In the genomic region with DNA sequence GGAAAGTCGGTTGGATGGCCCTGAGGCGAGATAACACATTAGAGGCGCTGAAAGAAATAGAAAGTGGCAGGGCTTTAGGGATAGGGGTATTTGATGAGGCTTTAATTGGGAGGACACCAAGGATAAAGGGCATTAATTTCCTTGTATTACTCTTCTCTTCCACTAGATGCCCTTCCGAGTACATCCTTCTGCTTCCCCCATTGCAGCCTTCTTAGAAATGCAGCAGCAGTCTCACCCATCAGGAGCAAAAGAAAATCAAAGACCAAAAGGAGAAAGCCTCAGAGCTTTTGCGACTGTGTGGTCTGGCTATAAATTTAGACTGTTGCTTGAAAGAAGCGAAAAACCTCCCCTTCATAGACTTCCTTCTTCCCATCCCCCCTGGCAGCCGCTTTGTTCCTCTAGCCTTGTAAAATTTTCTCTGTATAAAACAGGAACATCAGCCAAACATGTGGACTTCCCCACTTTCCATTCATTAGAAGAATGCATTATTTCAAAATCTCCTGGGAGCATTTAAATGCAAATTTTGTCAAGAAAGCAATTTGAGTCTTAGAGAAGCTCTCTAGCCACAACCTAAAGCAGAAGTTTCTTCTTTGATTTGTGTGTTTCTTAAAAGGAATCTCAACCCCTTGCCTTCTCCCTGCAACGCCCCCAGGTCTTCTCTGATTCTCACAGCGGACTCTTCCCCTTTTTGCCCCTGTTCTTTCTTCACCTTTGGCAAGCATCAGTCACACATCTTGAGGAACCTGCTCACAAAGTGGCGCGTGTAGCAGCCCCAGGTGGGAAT, we compare ENCODE assay signal across 8 cellular contexts.
DNase-seq lines count a peak whose midpoint lies in the region; ATAC-seq and TF ChIP-seq lines count a peak whose summit lies in the region.

No MANE protein-coding gene starts in this region.

- H3K4me3 ChIP-seq in foreskin fibroblast (ENCODE audit: low read depth in 1 of 2, low read length in 2 of 2), result peak overlapping the region in 1 of 2 donors; percentile 27

- TF ChIP-seq CTCF in foreskin fibroblast (IDR thresholded peaks at IDR 0.05; ENCODE audit: low read depth, low read length) (peak; percentile 55), neural crest cell (conservative IDR thresholded peaks at IDR 0.05) (peak; percentile 76)

- no peaks in the 10 kb centered on the region for H3K9me3 Mint-ChIP-seq in activated T-cell treated with anti-CD3 and anti-CD28 coated beads, Interleukin-2, amount 50 U/mL, for 72 hours
- no peaks in the 10 kb centered on the region for H3K9me3 Mint-ChIP-seq in neural crest cell

- H3K27me3 Mint-ChIP-seq in activated T-cell treated with anti-CD3 and anti-CD28 coated beads, Interleukin-2, amount 50 U/mL, for 72 hours (ENCODE audit: low read depth), result peaks cover 9% of the 10 kb centered on the region
- peaks cover 3% of the 10 kb centered on the region for H3K27me3 Mint-ChIP-seq in neural crest cell (ENCODE audit: low read depth)

- H3K4me3 Mint-ChIP-seq in activated T-cell treated with anti-CD3 and anti-CD28 coated beads, Interleukin-2, amount 50 U/mL, for 72 hours, result peak overlapping the region; percentile 17 to 44
- H3K4me3 Mint-ChIP-seq in neural crest cell, result peak overlapping the region; percentile 87

- H3K36me3 Mint-ChIP-seq in activated T-cell treated with anti-CD3 and anti-CD28 coated beads, Interleukin-2, amount 50 U/mL, for 72 hours (ENCODE audit: insufficient read depth in 2 of 2), result no peaks in the 10 kb centered on the region
- H3K36me3 Mint-ChIP-seq in neural crest cell (ENCODE audit: low read depth), result no peaks in the 10 kb centered on the region

- ATAC-seq in HG03159 (IDR thresholded peaks at IDR 0.05; ENCODE audit: unreplicated experiment) (peak; percentile 43), GM19467 (IDR thresholded peaks at IDR 0.05; ENCODE audit: unreplicated experiment) (no peak), GM21737 (IDR thresholded peaks at IDR 0.05; ENCODE audit: unreplicated experiment) (no peak)
- ATAC-seq in activated T-cell treated with anti-CD3 and anti-CD28 coated beads, Interleukin-2, amount 50 U/mL, for 72 hours (replicated peaks in 1 of 2), result peak; percentile 29 to 40

- H3K4me1 Mint-ChIP-seq in activated T-cell treated with anti-CD3 and anti-CD28 coated beads, Interleukin-2, amount 50 U/mL, for 72 hours (ENCODE audit: low read depth), result peaks cover 44% of the 10 kb centered on the region
- H3K4me1 Mint-ChIP-seq in neural crest cell, result peaks cover 39% of the 10 kb centered on the region

- DNase-seq in ELF-1 (ENCODE audit: low read depth, low spot score) (peak; percentile 81), NCI-H524 treated with DMSO at 0.1 percent for 48 hours (lab: John Stamatoyannopoulos, UW) (peak; percentile 52), foreskin fibroblast (peak; percentile 68 to 88), neural crest cell (ENCODE audit: low read depth, low spot score) (peak; percentile 31)
- peak; percentile 35 to 36 for DNase-seq in activated T-cell treated with anti-CD3 and anti-CD28 coated beads, Interleukin-2, amount 50 U/mL, for 72 hours

- H3K27ac Mint-ChIP-seq in activated T-cell treated with anti-CD3 and anti-CD28 coated beads, Interleukin-2, amount 50 U/mL, for 72 hours, result no peak overlapping the region
- peak overlapping the region; percentile 68 for H3K27ac Mint-ChIP-seq in neural crest cell (ENCODE audit: unreplicated experiment)

Comparison
In these comparisons a context has a peak if more than half of its experiments do, and no peak if none do; other contexts are left out.
1. DNase-seq: peak in every context shown above with its lines; median percentile 81 in ELF-1; 78 in foreskin fibroblast; 52 in NCI-H524 treated with DMSO at 0.1 percent for 48 hours; 36 in activated T-cell treated with anti-CD3 and anti-CD28 coated beads, Interleukin-2, amount 50 U/mL, for 72 hours; 31 in neural crest cell.
2. ATAC-seq: peak in HG03159 (single experiment) and activated T-cell treated with anti-CD3 and anti-CD28 coated beads, Interleukin-2, amount 50 U/mL, for 72 hours (2 of 2); none in GM19467 (single experiment) and GM21737 (single experiment).